9 cellular contexts compared by ENCODE assay signal in the genomic region with DNA sequence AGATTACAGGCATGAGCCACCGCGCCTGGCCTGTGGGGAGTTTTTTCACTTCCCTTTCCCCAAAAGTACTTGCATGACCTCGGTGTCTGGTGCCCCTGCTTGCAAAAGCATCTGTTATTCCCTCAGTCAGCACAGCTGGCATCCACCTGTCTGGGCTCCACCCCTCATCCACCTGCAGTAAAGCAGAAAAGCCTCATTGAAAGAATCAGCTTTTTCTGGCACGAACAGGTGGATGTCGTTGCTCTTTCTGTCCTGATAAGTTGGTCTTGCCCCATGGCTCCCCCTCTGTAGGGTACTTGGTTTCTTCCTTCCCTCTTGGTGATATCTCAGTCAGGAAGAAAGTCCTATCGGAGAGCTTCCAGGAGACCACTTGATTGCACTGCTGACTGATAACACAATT. TPM values are rescaled to one million over a fixed set of nuclear protein-coding genes. Genes with fewer than 3 reads are reported as not detected.
A peak's percentile ranks its signal among the peaks of the same experiment; 100 is the strongest.
DNase-seq lines count a peak whose midpoint lies in the region; ATAC-seq and TF ChIP-seq lines count a peak whose summit lies in the region.
"Had no signal": no experiment of that assay in that cellular context is flagged by ENCODE, and none has a peak within 500 bp of the region (broad histone marks: within the 10 kb centered on the region; RNA-seq: fewer than 3 reads in every experiment).

No MANE protein-coding gene starts in this region.

- H3K9me3 Mint-ChIP-seq in mesothelial cell of epicardium, result no peaks in the 10 kb centered on the region
- H3K9me3 Mint-ChIP-seq: IgD-negative memory B cell had no signal

- DNase-seq in OCI-LY7 (ENCODE audit: low spot score), result peak; percentile 54
- no peak for DNase-seq in mesothelial cell of epicardium (ENCODE audit: low spot score in 2 of 2, unreplicated experiment in 2 of 2)
- no peak for DNase-seq in activated effector memory CD4-positive, alpha-beta T cell treated with anti-CD3 and anti-CD28 coated beads, Interleukin-2, amount 50 U/mL, for 16 hours
- DNase-seq in heart right ventricle, result no peak
- no peak for DNase-seq in activated T-cell treated with anti-CD3 and anti-CD28 coated beads, Interleukin-2, amount 50 U/mL, for 1 hour

- H3K27me3 ChIP-seq in heart right ventricle, result peaks cover 0 to 46% (median 28%) of the 10 kb centered on the region in 7 donors

- no peaks in the 10 kb centered on the region for H3K36me3 Mint-ChIP-seq in mesothelial cell of epicardium

- H3K4me3 ChIP-seq in OCI-LY7 (ENCODE audit: low read depth, low read length, poor library complexity, severe bottlenecking) (no peak overlapping the region), heart right ventricle (no peak overlapping the region)

- CTCF ChIA-PET in OCI-LY7 (lab: Charles Lee; ENCODE audit: unreplicated experiment), result no interaction called here

- H3K79me2 ChIP-seq in OCI-LY7 (ENCODE audit: insufficient read depth, low read depth, low read length), result no peaks in the 10 kb centered on the region

- H3K4me2 ChIP-seq in OCI-LY7 (ENCODE audit: low read length), result peak overlapping the region; percentile 24

- WGBS in heart right ventricle, 2 donors, result 17 to 19% methylated on average over 6 of the region's 6 CpGs

- peaks cover 45% of the 10 kb centered on the region for H3K4me1 Mint-ChIP-seq in mesothelial cell of epicardium

- BruUV-seq in OCI-LY7 (replicated peaks; lab: Mats Ljungman, UMichigan), result no TSS peak

- intact Hi-C loops in OCI-LY7 (cut with micrococcal nuclease; ENCODE audit: unreplicated experiment), result no loop called here
- intact Hi-C loops in heart right ventricle (cut with DNase I), result no loop called here

- TF ChIP-seq CTCF in OCI-LY7 (conservative IDR thresholded peaks at IDR 0.05; ENCODE audit: low read length), result no peak
- no peak for TF ChIP-seq CTCF in mesothelial cell of epicardium (IDR thresholded peaks at IDR 0.05; ENCODE audit: unreplicated experiment)
- TF ChIP-seq CTCF in heart right ventricle (IDR thresholded peaks at IDR 0.05), result no peak

- H3K27ac ChIP-seq in OCI-LY7 (ENCODE audit: low read depth, low read length, poor library complexity, severe bottlenecking) (no peak overlapping the region), heart right ventricle (no peak overlapping the region)

- H3K36me3 ChIP-seq in OCI-LY7 (ENCODE audit: insufficient read depth, low read length) (no peaks in the 10 kb centered on the region), heart right ventricle (no peaks in the 10 kb centered on the region)

- no peaks in the 10 kb centered on the region for H4K20me1 ChIP-seq in OCI-LY7 (ENCODE audit: insufficient read depth, low read length)

- H3K4me1 ChIP-seq in OCI-LY7 (ENCODE audit: insufficient read depth, low read length, poor library complexity, severe bottlenecking) (peaks cover 4% of the 10 kb centered on the region), heart right ventricle (no peaks in the 10 kb centered on the region)

- ATAC-seq in GM18870 (IDR thresholded peaks at IDR 0.05; ENCODE audit: unreplicated experiment), result peak; percentile 77
- peak; percentile 69 for ATAC-seq in HG03108 (IDR thresholded peaks at IDR 0.05; ENCODE audit: unreplicated experiment)
- no peak for ATAC-seq in GM21381 (IDR thresholded peaks at IDR 0.05; ENCODE audit: unreplicated experiment)
- ATAC-seq in heart right ventricle, result no peak

- H3K9me2 ChIP-seq in OCI-LY7 (ENCODE audit: insufficient read depth, low read length), result no peaks in the 10 kb centered on the region

- H3K9me3 ChIP-seq in OCI-LY7 (ENCODE audit: low read length) (no peaks in the 10 kb centered on the region), heart right ventricle (no peaks in the 10 kb centered on the region)

- H3K27ac Mint-ChIP-seq in mesothelial cell of epicardium, result peak overlapping the region; percentile 93
- H3K27ac Mint-ChIP-seq: IgD-negative memory B cell had no signal

- no peaks in the 10 kb centered on the region for H3K27me3 Mint-ChIP-seq in mesothelial cell of epicardium (ENCODE audit: low read depth)

- H3K4me3 Mint-ChIP-seq in mesothelial cell of epicardium, result peak overlapping the region; percentile 8

- POLR2A ChIA-PET in OCI-LY7 (lab: Charles Lee), result no interaction called here

- no peak overlapping the region; the same call in 1 of the 2 replicates for H2AFZ ChIP-seq in OCI-LY7 (ENCODE audit: low read length)

RNA-seq across cellular contexts. Expression of a gene that starts 37.4 kb away (rescaled TPM):
- total RNA-seq in OCI-LY7 (2014; rRNA removed; shearing (Covaris generic)), result not detected in 2 replicates
- total RNA-seq in OCI-LY7 (2022) (not detected in 2 replicates), mesothelial cell of epicardium (29.9 to 35.1 TPM (median 32.8 TPM) in 3 replicates), heart right ventricle (1 to 10 TPM in 7 of 10 donors, under 1 TPM in 3; 0.79 to 1.7 (median 1.2) TPM)
- 1 to 10 TPM in 1 of 2 donors, under 1 TPM in 1; 0.80 to 7.8 TPM for polyA plus RNA-seq in heart right ventricle

Comparison
In these comparisons a context has a peak if more than half of its experiments do, and no peak if none do; other contexts are left out.
1. ATAC-seq: peak in GM18870 (single experiment) and HG03108 (single experiment); none in GM21381 (single experiment) and heart right ventricle (0 of 8).
2. RNA of a gene that starts 37.4 kb away (total RNA-seq): 29.9 to 35.1 TPM in mesothelial cell of epicardium; 0.79 to 1.7 TPM in heart right ventricle and not detected in OCI-LY7; every median in the first group is over 10 times any median in the second.